In the genomic region with DNA sequence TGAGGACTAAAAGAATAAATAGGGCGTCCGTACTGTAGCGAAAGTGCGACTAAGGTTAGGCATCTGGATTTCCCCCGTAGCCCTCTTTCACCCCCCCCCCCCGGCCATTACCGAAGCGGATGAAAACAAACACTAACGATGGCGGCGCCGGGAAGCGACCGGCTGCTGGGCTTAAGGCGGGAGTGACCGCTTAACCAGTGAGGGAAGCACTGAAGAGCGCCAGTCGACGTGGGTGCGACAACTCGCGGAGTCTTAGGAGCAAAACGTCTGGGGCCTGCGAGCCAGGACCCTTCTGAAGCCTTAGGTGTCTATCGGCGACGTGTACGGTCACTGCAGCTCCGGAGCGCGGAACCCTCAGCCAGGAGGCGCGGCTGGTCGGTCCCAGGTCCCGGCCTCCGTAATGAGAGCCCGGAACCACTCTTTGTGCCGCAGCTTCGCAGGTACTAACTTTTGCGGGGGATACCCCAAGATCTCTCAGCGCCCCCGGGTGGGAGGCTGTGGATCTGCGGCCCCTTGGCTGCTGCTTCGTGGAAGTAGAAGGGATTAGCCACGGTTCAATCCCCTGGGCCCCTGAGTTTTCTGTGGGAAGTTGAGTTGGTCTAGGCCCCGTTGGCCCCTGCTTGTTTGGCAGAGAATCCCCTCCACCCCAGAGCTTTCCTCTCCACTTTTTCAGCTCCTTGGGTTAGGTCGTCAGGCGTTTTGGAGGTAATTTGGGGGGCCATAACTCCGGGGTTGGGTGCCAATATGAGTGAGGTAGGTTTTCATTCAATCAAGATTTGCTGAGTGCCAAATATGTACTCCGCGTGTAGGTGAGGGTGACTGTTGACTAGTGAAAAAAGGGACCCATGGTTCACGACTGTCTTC, we compare ENCODE assay signal across 8 cellular contexts. TPM values are rescaled to one million over a fixed set of nuclear protein-coding genes. Genes with fewer than 3 reads are reported as not detected.
DNase-seq lines count a peak whose midpoint lies in the region; ATAC-seq, FAIRE-seq and TF ChIP-seq lines count a peak whose summit lies in the region.

Gene ATG13 (plus strand): TSS at position 103 of the 864 bp plus-strand sequence. CDS start 26,739 bp downstream, outside the sequence.

- DNase-seq in Daoy (ENCODE audit: low read depth) (peak; percentile 71), KG1 (lab: John Stamatoyannopoulos, UW) (peak; percentile 54), SJCRH30 (peak; percentile 88 to 90), frontal cortex (ENCODE audit: low spot score in 2 of 2) (peak; percentile 76 to 82)
- DNase-seq in activated gamma-delta T cell treated with anti-CD3 and anti-CD28 coated beads, Interleukin-2, amount 50 U/mL, for 16 hours (ENCODE audit: low read depth), result peak; percentile 77

- H3K4me1 ChIP-seq in SJCRH30 (peaks cover 7% of the 10 kb centered on the region; the same call in 1 of the 2 replicates), neutrophil (ENCODE audit: control insufficient read depth in 1 of 2, insufficient read depth in 1 of 2, low read depth in 1 of 2, low read length in 1 of 2) (peaks cover 19 to 22% of the 10 kb centered on the region in 2 experiments)

- FAIRE-seq in frontal cortex (lab: Jason Lieb, UNC), result no peak

- H3K4me3 ChIP-seq in SJCRH30 (peak within 1 kb of the TSS; percentile 96), neutrophil (ENCODE audit: low read depth in 1 of 2, low read length in 1 of 2) (peak within 1 kb of the TSS; percentile 90 to 96)

- 0 out of 2 replicates have a peak, but pooled peaks cover under 1% of the 10 kb centered on the region for H3K36me3 ChIP-seq in SJCRH30
- peaks cover 20% of the 10 kb centered on the region for H3K36me3 ChIP-seq in neutrophil

- no peaks in the 10 kb centered on the region for H3K9me3 ChIP-seq in SJCRH30 (replicated peaks)
- no peaks in the 10 kb centered on the region for H3K9me3 ChIP-seq in neutrophil

- peak; percentile 61 for ATAC-seq in GM21723 (IDR thresholded peaks at IDR 0.05; ENCODE audit: unreplicated experiment)

- TF ChIP-seq CTCF in neutrophil (IDR thresholded peaks at IDR 0.05) (peak; percentile 48), subcutaneous adipose tissue (IDR thresholded peaks at IDR 0.05; ENCODE audit: low read depth) (no peak)

- H3K27me3 ChIP-seq in SJCRH30 (no peaks in the 10 kb centered on the region), neutrophil (no peaks in the 10 kb centered on the region)

- H3K27ac ChIP-seq in SJCRH30 (peak within 1 kb of the TSS; percentile 98), neutrophil (peak within 1 kb of the TSS; percentile 98)

RNA-seq across cellular contexts. Expression of gene ATG13, which starts in this region (rescaled TPM):
- 46.4 and 74.7 TPM in 2 replicates for total RNA-seq in Daoy (2014; rRNA removed; shearing (Covaris generic))
- total RNA-seq in SJCRH30 (2014; rRNA removed; shearing (Covaris generic)), result 77.4 and 83.6 TPM in 2 replicates
- total RNA-seq in frontal cortex, result 47.7 TPM
- total RNA-seq in subcutaneous adipose tissue, result 100 to 1,000 TPM in 2 of 4 donors, 10 to 100 TPM in 2; 56.4 to 125 (median 90.8) TPM

Comparison
In these comparisons a context has a peak if more than half of its experiments do, and no peak if none do; other contexts are left out.
1. Peak in every context shown above with its lines: DNase-seq, ATAC-seq, H3K4me3 ChIP-seq and H3K27ac ChIP-seq.